In genomic region chr5:55307383-55308253, GRCh38 we compare ENCODE assay signal across 8 cellular contexts. TPM values are rescaled to one million over a fixed set of nuclear protein-coding genes. Genes with fewer than 3 reads are reported as not detected.
A peak's percentile ranks its signal among the peaks of the same experiment; 100 is the strongest.
DNase-seq lines count a peak whose midpoint lies in the region; ATAC-seq, FAIRE-seq and TF ChIP-seq lines count a peak whose summit lies in the region.

TSS of gene DHX29 (minus strand) at chr5:55307694. CDS start at chr5:55307573, 121 bp downstream.
TSS of gene MTREX (plus strand) at chr5:55307989. CDS start at chr5:55308014, 25 bp downstream.

- TF ChIP-seq CTCF in BE2C (IDR thresholded peaks at IDR 0.05; ENCODE audit: low read depth, low read length): no peak

- peak; percentile 94 for DNase-seq in BE2C
- DNase-seq in GM19239 (ENCODE audit: insufficient read length, low spot score): peak; percentile 75
- DNase-seq in NCI-H510A treated with DMSO at 0.1 percent for 48 hours (lab: John Stamatoyannopoulos, UW): peak; percentile 65
- DNase-seq in activated CD4-positive, alpha-beta T cell treated with anti-CD3 and anti-CD28 coated beads for 24 hours (ENCODE audit: low read depth in 2 of 2): peak; percentile 73 to 80
- DNase-seq in kidney glomerular epithelial cell (lab: John Stamatoyannopoulos, UW): peak; percentile 89
- peak; percentile 56 to 70 for DNase-seq in stimulated activated CD4-positive, alpha-beta T cell treated with anti-CD3 and anti-CD28 coated beads, Interleukin-1b, Interleukin-23, amount 100 ng/mL, for 1 hour (ENCODE audit: low read depth in 2 of 2)

- no peaks in the 10 kb centered on the region; the same call in 1 of the 2 replicates for H3K9me3 ChIP-seq in BE2C

- H3K36me3 ChIP-seq in BE2C: peaks cover 20% of the 10 kb centered on the region

- H3K4me1 ChIP-seq in BE2C: peaks cover 3% of the 10 kb centered on the region; the same call in 1 of the 2 replicates

- H3K27me3 ChIP-seq in BE2C: no peaks in the 10 kb centered on the region

- FAIRE-seq in GM19239 (lab: Jason Lieb, UNC) (peak; percentile 98), colon (lab: Jason Lieb, UNC) (peak; percentile 31)

- ATAC-seq in HG03442 (IDR thresholded peaks at IDR 0.05; ENCODE audit: unreplicated experiment): peak; percentile 90

- H3K4me3 ChIP-seq in BE2C (ENCODE audit: low read depth, low read length): peak within 1 kb of the TSS; percentile 67

RNA-seq across cellular contexts. Expression of gene DHX29, which starts in this region (rescaled TPM):
- polyA plus RNA-seq in BE2C (2012; ENCODE audit: insufficient read depth, insufficient read length, low read depth): 22.0 TPM

RNA-seq across cellular contexts. Expression of gene MTREX, which starts in this region (rescaled TPM):
- 61.6 TPM for polyA plus RNA-seq in BE2C (2012; ENCODE audit: insufficient read depth, insufficient read length, low read depth)

Comparison
In these comparisons a context has a peak if more than half of its experiments do, and no peak if none do; other contexts are left out.
1. Peak in every context shown above with its lines: DNase-seq, ATAC-seq and H3K4me3 ChIP-seq.